ENCODE assay signal across 32 cellular contexts in genomic region chr2:121490734-121491133, GRCh38. TPM values are rescaled to one million over a fixed set of nuclear protein-coding genes. Genes with fewer than 3 reads are reported as not detected.
DNase-seq lines count a peak whose midpoint lies in the region; ATAC-seq and TF ChIP-seq lines count a peak whose summit lies in the region.
"Had no signal": no experiment of that assay in that cellular context is flagged by ENCODE, and none has a peak within 500 bp of the region (broad histone marks: within the 10 kb centered on the region; RNA-seq: fewer than 3 reads in every experiment).

No MANE protein-coding gene starts in this region.

- DNase-seq in mammary epithelial cell (no peak), MCF 10A (ENCODE audit: unreplicated experiment) (no peak), IMR-90 (no peak), body of pancreas (no peak), sciatic nerve (ENCODE audit: low spot score) (no peak)
- DNase-seq: activated CD4-positive, alpha-beta memory T cell treated with anti-CD3 and anti-CD28 coated beads, Interleukin-2, amount 10 ng/mL, durations not matched to agents 7 days and 5 days; activated CD4-positive, CD25-positive, alpha-beta regulatory T cell treated with anti-CD3 and anti-CD28 coated beads, Interleukin-2, amount 50 U/mL, for 72 hours; activated CD8-positive, alpha-beta memory T cell treated with anti-CD3 and anti-CD28 coated beads, Interleukin-2, amount 50 U/mL, for 48 hours; foreskin melanocyte; H9; left colon; NCI-H1694 treated with DMSO at 0.1 percent for 48 hours; NCI-H524; ovary; retina; stimulated activated CD4-positive, alpha-beta T cell treated with anti-CD3 and anti-CD28 coated beads, Interleukin-2, amount 100 ng/mL, for 24 hours; T-helper 1 cell had no signal

- H2AK5ac ChIP-seq in IMR-90 (ENCODE audit: low read depth, low read length): no peak overlapping the region

- H3K27me3 Mint-ChIP-seq in MCF 10A (ENCODE audit: insufficient read depth, unreplicated experiment): no peaks in the 10 kb centered on the region
- H3K27me3 Mint-ChIP-seq: activated CD4-positive, alpha-beta memory T cell treated with anti-CD3 and anti-CD28 coated beads, Interleukin-2, amount 10 ng/mL, durations not matched to agents 7 days and 5 days; IgD-negative memory B cell; type B pancreatic cell had no signal

- H3K79me2 ChIP-seq in mammary epithelial cell (ENCODE audit: insufficient read depth, low read length): peaks cover 92% of the 10 kb centered on the region

- H3K4me3 Mint-ChIP-seq in MCF 10A (ENCODE audit: unreplicated experiment): no peak overlapping the region
- H3K4me3 Mint-ChIP-seq: activated CD4-positive, alpha-beta memory T cell treated with anti-CD3 and anti-CD28 coated beads, Interleukin-2, amount 10 ng/mL, durations not matched to agents 7 days and 5 days; endodermal cell; IgD-negative memory B cell; type B pancreatic cell had no signal

- no peak overlapping the region for H3K27ac Mint-ChIP-seq in MCF 10A (ENCODE audit: low read depth, unreplicated experiment)
- H3K27ac Mint-ChIP-seq: activated CD4-positive, alpha-beta memory T cell treated with anti-CD3 and anti-CD28 coated beads, Interleukin-2, amount 10 ng/mL, durations not matched to agents 7 days and 5 days; activated naive CD4-positive, alpha-beta T cell treated with anti-CD3 and anti-CD28 coated beads, Interleukin-2, amount 50 U/mL, for 72 hours; activated T-helper 2 cell treated with anti-CD3 and anti-CD28 coated beads, Interferon-gamma antibody, Interleukin-2, Interleukin-4, amounts not matched to agents 10 μg/mL and 5 μg/mL and 100 μg/mL, durations not matched to agents 14 hours and 24 hours and 36 hours; IgD-negative memory B cell; type B pancreatic cell had no signal

- peaks cover 7% of the 10 kb centered on the region; the same call in 1 of the 2 replicates for H3K9me1 ChIP-seq in IMR-90 (ENCODE audit: insufficient read depth, low read length)

- peak overlapping the region; percentile 17; the same call in 1 of the 2 replicates for H4K5ac ChIP-seq in IMR-90 (ENCODE audit: low read depth, low read length)

- H3K4me3 ChIP-seq in mammary epithelial cell (replicated peaks in 1 of 3; ENCODE audit: insufficient read depth in 1 of 3, low read depth in 2 of 3, low read length in 3 of 3): no peak overlapping the region
- H3K4me3 ChIP-seq in IMR-90 (ENCODE audit: insufficient read depth, low read depth, low read length): no peak overlapping the region
- H3K4me3 ChIP-seq in skeletal muscle satellite cell (ENCODE audit: low read length): no peak overlapping the region
- no peak overlapping the region for H3K4me3 ChIP-seq in body of pancreas
- H3K4me3 ChIP-seq: BLaER1, hepatocyte, ovary had no signal

- H3K9ac ChIP-seq in mammary epithelial cell (ENCODE audit: insufficient read depth, low read length) (no peak overlapping the region), IMR-90 (ENCODE audit: low read depth, low read length) (no peak overlapping the region), skeletal muscle satellite cell (ENCODE audit: low read depth, low read length) (peak overlapping the region; percentile 44)
- H3K9ac ChIP-seq: BLaER1 had no signal

- no TSS peak for BruUV-seq in mammary epithelial cell (replicated peaks; lab: Mats Ljungman, UMichigan)
- BruUV-seq in MCF 10A (replicated peaks; lab: Mats Ljungman, UMichigan): no TSS peak
- BruUV-seq in IMR-90 (replicated peaks; lab: Mats Ljungman, UMichigan): no TSS peak

- POLR2A ChIA-PET in MCF 10A (lab: Yijun Ruan, JAX) (interaction anchor here (0.6 to 9.4 kb wide), 9 partner anchors 13 to 245 kb away, joined by 3 to 109 read pairs (median 9); partner anchors contain the start of genes CLASP1 and RNU4ATAC), IMR-90 (lab: Charles Lee; ENCODE audit: unreplicated experiment) (no interaction called here)

- H3K27me3 ChIP-seq in mammary epithelial cell (ENCODE audit: insufficient read depth, low read length) (no peaks in the 10 kb centered on the region), IMR-90 (ENCODE audit: control insufficient read depth, insufficient read depth, low read length) (no peaks in the 10 kb centered on the region), skeletal muscle satellite cell (ENCODE audit: control insufficient read depth, insufficient read depth, low read length) (no peaks in the 10 kb centered on the region), body of pancreas (no peaks in the 10 kb centered on the region)
- H3K27me3 ChIP-seq: BLaER1, hepatocyte, ovary had no signal

- H3K18ac ChIP-seq in IMR-90 (ENCODE audit: low read depth, low read length): no peak overlapping the region

- WGBS in mammary epithelial cell (ENCODE audit: low coverage, missing lambda C conversion rate): 40% methylated on average over 2 of the region's 2 CpGs
- no CpG with 5 or more reads among the region's 2 CpGs for WGBS in IMR-90 (ENCODE audit: extremely low coverage in 2 of 2, insufficient read length in 1 of 2), 2 experiments
- WGBS in body of pancreas, 2 donors: 20 to 25% methylated on average over 2 of the region's 2 CpGs

- H3K9me3 Mint-ChIP-seq in MCF 10A (ENCODE audit: unreplicated experiment): no peaks in the 10 kb centered on the region
- H3K9me3 Mint-ChIP-seq: activated CD4-positive, alpha-beta memory T cell treated with anti-CD3 and anti-CD28 coated beads, Interleukin-2, amount 10 ng/mL, durations not matched to agents 7 days and 5 days; activated naive CD4-positive, alpha-beta T cell treated with anti-CD3 and anti-CD28 coated beads, Interleukin-2, amount 50 U/mL, for 72 hours; activated T-helper 2 cell treated with anti-CD3 and anti-CD28 coated beads, Interferon-gamma antibody, Interleukin-2, Interleukin-4, amounts not matched to agents 10 μg/mL and 5 μg/mL and 100 μg/mL, durations not matched to agents 14 hours and 24 hours and 36 hours; endodermal cell; H9; IgD-negative memory B cell; type B pancreatic cell had no signal

- intact Hi-C loops in mammary epithelial cell (cut with micrococcal nuclease) (no loop called here), MCF 10A (cut with micrococcal nuclease) (no loop called here), IMR-90 (cut with micrococcal nuclease) (no loop called here), body of pancreas (cut with DNase I) (no loop called here), sciatic nerve (cut with DNase I) (no loop called here)

- TF ChIP-seq RAD21 in IMR-90 (IDR thresholded peaks at IDR 0.05; ENCODE audit: low read length): no peak

- dilution Hi-C loops in mammary epithelial cell (cut with HindIII; ENCODE audit: low sequenced_read_pairs) (no loop called here), IMR-90 (cut with HindIII; ENCODE audit: low sequenced_read_pairs, unreplicated experiment) (no loop called here)

- H4K20me1 ChIP-seq in mammary epithelial cell (ENCODE audit: insufficient read depth, low read length) (no peaks in the 10 kb centered on the region), IMR-90 (ENCODE audit: insufficient read depth, low read length) (peaks cover 8% of the 10 kb centered on the region; the same call in 1 of the 2 replicates)

- H3K14ac ChIP-seq in IMR-90 (replicated peaks; ENCODE audit: low read depth, low read length): no peak overlapping the region

- TF ChIP-seq CTCF in mammary epithelial cell (conservative IDR thresholded peaks at IDR 0.05 in 1 of 2, IDR thresholded peaks at IDR 0.05 in 1 of 2; ENCODE audit: extremely low read depth in 1 of 2, insufficient read depth in 1 of 2, low read depth in 1 of 2, low read length in 2 of 2): no peak
- no peak for TF ChIP-seq CTCF in MCF 10A (IDR thresholded peaks at IDR 0.05; ENCODE audit: unreplicated experiment)
- TF ChIP-seq CTCF in IMR-90 (conservative IDR thresholded peaks at IDR 0.05; ENCODE audit: low read depth, low read length): no peak
- TF ChIP-seq CTCF in body of pancreas (IDR thresholded peaks at IDR 0.05): no peak

- no peak overlapping the region for H2AK9ac ChIP-seq in IMR-90 (replicated peaks; ENCODE audit: low read depth, low read length, poor library complexity)

- H3K9me3 ChIP-seq in mammary epithelial cell (replicated peaks; ENCODE audit: insufficient read depth, low read length): no peaks in the 10 kb centered on the region
- no peaks in the 10 kb centered on the region for H3K9me3 ChIP-seq in IMR-90 (ENCODE audit: control insufficient read depth, insufficient read depth, low read length)
- no peaks in the 10 kb centered on the region for H3K9me3 ChIP-seq in skeletal muscle satellite cell (replicated peaks; ENCODE audit: low read length)
- no peaks in the 10 kb centered on the region for H3K9me3 ChIP-seq in body of pancreas
- H3K9me3 ChIP-seq: BLaER1, ovary had no signal

- H3K36me3 ChIP-seq in mammary epithelial cell (ENCODE audit: insufficient read depth, low read length) (peaks cover 3% of the 10 kb centered on the region), IMR-90 (ENCODE audit: control insufficient read depth, insufficient read depth, low read length) (no peaks in the 10 kb centered on the region; the same call in 1 of the 2 replicates), skeletal muscle satellite cell (ENCODE audit: insufficient read depth, low read length) (peaks cover 7% of the 10 kb centered on the region), body of pancreas (replicated peaks in 1 of 2; ENCODE audit: insufficient read depth in 1 of 2, low read depth in 2 of 2) (peaks cover 0 to 3% of the 10 kb centered on the region in 2 donors)
- H3K36me3 ChIP-seq: ovary had no signal

- no peak overlapping the region for H2BK5ac ChIP-seq in IMR-90 (ENCODE audit: low read depth, low read length, poor library complexity, severe bottlenecking)

- no peak overlapping the region for H4K91ac ChIP-seq in IMR-90 (ENCODE audit: insufficient read depth, low read depth, low read length)

- CTCF ChIA-PET in mammary epithelial cell (lab: Charles Lee; ENCODE audit: low non-redundant PET) (no interaction called here), MCF 10A (lab: Yijun Ruan, JAX) (interaction anchor here (0.6 to 1.6 kb wide), 4 partner anchors 11 to 20 kb away, joined by 3 to 6 read pairs (median 3); no protein-coding TSS in a partner anchor), IMR-90 (lab: Yijun Ruan, JAX) (interaction anchor here (0.7 kb wide), 1 partner anchor 166 kb away, joined by 3 read pairs; no protein-coding TSS in a partner anchor)

- H3K79me1 ChIP-seq in IMR-90 (ENCODE audit: low read depth in 1 of 2, low read length in 2 of 2): peaks cover 14 to 42% of the 10 kb centered on the region in 2 experiments

- H3K4me1 ChIP-seq in mammary epithelial cell (ENCODE audit: insufficient read depth, low read length) (peaks cover 46% of the 10 kb centered on the region), IMR-90 (ENCODE audit: control insufficient read depth, insufficient read depth, low read length) (peaks cover 3% of the 10 kb centered on the region; the same call in 1 of the 2 replicates), skeletal muscle satellite cell (ENCODE audit: control insufficient read depth, insufficient read depth, low read length) (peaks cover 47% of the 10 kb centered on the region), body of pancreas (peaks cover 38% of the 10 kb centered on the region)

- H3K27ac ChIP-seq in mammary epithelial cell (ENCODE audit: insufficient read depth, low read depth, low read length) (peak overlapping the region; percentile 2), IMR-90 (ENCODE audit: insufficient read depth, low read length) (no peak overlapping the region), cingulate gyrus (ENCODE audit: low read depth, low read length) (peak overlapping the region; percentile 32), body of pancreas (no peak overlapping the region)
- H3K27ac ChIP-seq: BLaER1, hepatocyte, ovary had no signal

- H3K56ac ChIP-seq in IMR-90 (ENCODE audit: extremely low read depth, insufficient read depth, low read length): no peak overlapping the region

- no peak overlapping the region for H2BK15ac ChIP-seq in IMR-90 (ENCODE audit: low read depth, low read length)

- no peak overlapping the region for H2BK120ac ChIP-seq in IMR-90 (ENCODE audit: low read depth, low read length)

- TF ChIP-seq POLR2A in IMR-90 (IDR thresholded peaks at IDR 0.05; ENCODE audit: low read depth, low read length) (no peak), body of pancreas (IDR thresholded peaks at IDR 0.05) (no peak)

- no peak overlapping the region for H4K8ac ChIP-seq in IMR-90 (ENCODE audit: low read depth in 2 of 2, low read length in 2 of 2)

- peaks cover 28% of the 10 kb centered on the region for H3K4me1 Mint-ChIP-seq in MCF 10A (ENCODE audit: insufficient read depth, unreplicated experiment)

- H2BK20ac ChIP-seq in IMR-90 (ENCODE audit: low read depth, low read length): no peak overlapping the region

- ATAC-seq in IMR-90 (ENCODE audit: low read depth) (no peak), body of pancreas (no peak), sciatic nerve (no peak), HG03460 (IDR thresholded peaks at IDR 0.05; ENCODE audit: unreplicated experiment) (no peak)
- ATAC-seq: activated naive CD4-positive, alpha-beta T cell treated with anti-CD3 and anti-CD28 coated beads, Interleukin-2, amount 50 U/mL, for 72 hours; esophagus mucosa; left colon had no signal

- peaks cover 25% of the 10 kb centered on the region for H3K36me3 Mint-ChIP-seq in MCF 10A (ENCODE audit: insufficient read depth, unreplicated experiment)
- H3K36me3 Mint-ChIP-seq: IgD-negative memory B cell had no signal

- H2AFZ ChIP-seq in mammary epithelial cell (ENCODE audit: low read depth, low read length): no peak overlapping the region
- H2AFZ ChIP-seq in IMR-90 (replicated peaks; ENCODE audit: low read length, poor library complexity): no peak overlapping the region
- H2AFZ ChIP-seq: hepatocyte had no signal

- H3K4me2 ChIP-seq in mammary epithelial cell (ENCODE audit: insufficient read depth, low read depth, low read length): peak overlapping the region; percentile 2
- no peak overlapping the region for H3K4me2 ChIP-seq in IMR-90 (ENCODE audit: low read depth, low read length)
- H3K4me2 ChIP-seq in skeletal muscle satellite cell (ENCODE audit: low read length): no peak overlapping the region
- H3K4me2 ChIP-seq: BLaER1, hepatocyte had no signal

- H3K4ac ChIP-seq in IMR-90 (ENCODE audit: low read depth, low read length): no peak overlapping the region

- H3K23ac ChIP-seq in IMR-90 (ENCODE audit: low read depth, low read length): no peak overlapping the region

- in situ Hi-C loops in mammary epithelial cell (cut with MboI; ENCODE audit: low sequenced_read_pairs in 2 of 2): no loop called here
- in situ Hi-C loops in IMR-90 (cut with MboI; ENCODE audit: low sequenced_read_pairs): no loop called here

RNA-seq across cellular contexts. Expression of gene RNU4ATAC, which starts 39.9 kb away (rescaled TPM):
- under 1 TPM in 1 of 2 donors, not detected in 1; under 0.01 TPM for total RNA-seq in mammary epithelial cell
- polyA plus RNA-seq in mammary epithelial cell: not detected
- polyA minus RNA-seq in mammary epithelial cell: not detected
- total RNA-seq in MCF 10A (2022): not detected in 2 replicates
- under 0.01 TPM in 2 replicates for total RNA-seq in IMR-90 (2012; rRNA removed)
- polyA plus RNA-seq in IMR-90 (2012; rRNA removed): not detected in 2 replicates
- not detected in 2 replicates for polyA plus RNA-seq in IMR-90 (2012; cell fraction: cytosol; rRNA removed)
- not detected in 2 replicates for polyA plus RNA-seq in IMR-90 (2012; cell fraction: nucleus; rRNA removed; ENCODE audit: low replicate concordance)
- total RNA-seq in skeletal muscle satellite cell (2012; rRNA removed): under 0.01 TPM in 1 of 2 replicates, not detected in the other
- total RNA-seq in body of pancreas: not detected
- total RNA-seq in sciatic nerve: not detected
- total RNA-seq: activated CD4-positive, alpha-beta memory T cell treated with anti-CD3 and anti-CD28 coated beads, Interleukin-2, amount 10 ng/mL, durations not matched to agents 7 days and 5 days; activated naive CD4-positive, alpha-beta T cell treated with anti-CD3 and anti-CD28 coated beads, Interleukin-2, amount 50 U/mL, for 72 hours; activated T-helper 2 cell treated with anti-CD3 and anti-CD28 coated beads, Interferon-gamma antibody, Interleukin-2, Interleukin-4, amounts not matched to agents 10 μg/mL and 5 μg/mL and 100 μg/mL, durations not matched to agents 14 hours and 24 hours and 36 hours; endodermal cell; esophagus mucosa; H9; hepatocyte; left colon; mesenteric fat pad; myocyte; ovary; RPMI7951 had no signal
- polyA plus RNA-seq: AG04450, IgD-negative memory B cell, ovary had no signal

Comparison
In these comparisons a context has a peak if more than half of its experiments do, and no peak if none do; other contexts are left out.
1. H3K27ac ChIP-seq: peak in mammary epithelial cell (single experiment) and cingulate gyrus (single experiment); none in IMR-90 (single experiment) and body of pancreas (0 of 4).